ENCODE assay signal across 8 cellular contexts in genomic region chr21:26169611-26170470, GRCh38. TPM values are rescaled to one million over a fixed set of nuclear protein-coding genes. Genes with fewer than 3 reads are reported as not detected.
DNase-seq lines count a peak whose midpoint lies in the region; ATAC-seq and TF ChIP-seq lines count a peak whose summit lies in the region.

No MANE protein-coding gene starts in this region.

- TF ChIP-seq CTCF in lower leg skin (IDR thresholded peaks at IDR 0.05), result no peak

- ATAC-seq in GM18517 (IDR thresholded peaks at IDR 0.05; ENCODE audit: unreplicated experiment) (peak; percentile 20), HG03045 (IDR thresholded peaks at IDR 0.05; ENCODE audit: unreplicated experiment) (peak; percentile 39)

- no peak for TF ChIP-seq POLR2A in lower leg skin (IDR thresholded peaks at IDR 0.05)

- intact Hi-C loops in lower leg skin (cut with DNase I; ENCODE audit: low total_unique reads), result loop anchor here (5.0 kb wide), 1 partner anchor 278 kb away; no protein-coding TSS in a partner anchor

- WGBS in lower leg skin, 2 donors, result 0% methylated on average over 54 to 76 of the region's 80 CpGs

- peak overlapping the region; percentile 73 for H3K4me3 ChIP-seq in lower leg skin (ENCODE audit: low read depth, poor library complexity, severe bottlenecking)

- peak; percentile 26 for DNase-seq in 8988T
- DNase-seq in NCI-H2171 treated with DMSO at 0.1 percent for 48 hours (lab: John Stamatoyannopoulos, UW), result peak; percentile 69
- DNase-seq in activated CD4-positive, alpha-beta T cell treated with anti-CD3 and anti-CD28 coated beads, Interleukin-2, amount 50 U/mL, for 24 hours (ENCODE audit: low read depth in 1 of 2, low spot score in 1 of 2), result peak; percentile 15 to 19
- DNase-seq in ecto neural progenitor cell (ENCODE audit: low spot score), result peak; percentile 75
- peak; percentile 53 to 90 for DNase-seq in lower leg skin (ENCODE audit: low spot score in 2 of 2)
- peak; percentile 50 for DNase-seq in stimulated activated CD4-positive, alpha-beta T cell treated with anti-CD3 and anti-CD28 coated beads, Interleukin-4, amount 100 ng/mL, for 1 hour

RNA-seq across cellular contexts. Expression of gene APP, which starts 0.7 kb away (rescaled TPM):
- 100 to 1,000 TPM; 240 to 403 (median 331) TPM for total RNA-seq in lower leg skin

Comparison
In these comparisons a context has a peak if more than half of its experiments do, and no peak if none do; other contexts are left out.
1. Peak in every context shown above with its lines: DNase-seq, ATAC-seq and H3K4me3 ChIP-seq.
2. DNase-seq: peak in every context shown above with its lines; median percentile 75 in ecto neural progenitor cell; 72 in lower leg skin; 69 in NCI-H2171 treated with DMSO at 0.1 percent for 48 hours; 50 in stimulated activated CD4-positive, alpha-beta T cell treated with anti-CD3 and anti-CD28 coated beads, Interleukin-4, amount 100 ng/mL, for 1 hour; 26 in 8988T; 17 in activated CD4-positive, alpha-beta T cell treated with anti-CD3 and anti-CD28 coated beads, Interleukin-2, amount 50 U/mL, for 24 hours.